In the genomic region with DNA sequence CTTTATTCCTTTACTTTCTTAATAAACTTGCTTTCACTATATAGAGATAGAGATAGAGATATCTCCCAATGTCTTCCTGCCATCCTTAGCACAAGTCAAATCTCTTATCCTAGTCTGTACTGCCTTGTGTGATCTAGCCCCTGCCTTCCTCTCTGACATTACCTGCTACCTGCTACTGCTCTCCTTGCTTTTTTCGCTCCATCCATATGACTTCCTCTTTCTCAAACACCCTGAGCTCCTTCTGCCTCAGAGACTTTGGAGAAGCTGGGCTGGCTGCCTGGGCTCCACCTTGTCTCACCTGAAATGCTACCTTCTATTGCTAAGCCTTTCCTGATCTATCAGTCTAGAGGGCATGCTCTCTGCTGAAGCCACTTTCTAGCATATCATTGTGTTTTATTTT, we compare ENCODE assay signal across 23 cellular contexts.
"Had no signal": no experiment of that assay in that cellular context is flagged by ENCODE, and none has a peak within 500 bp of the region (broad histone marks: within the 10 kb centered on the region; RNA-seq: fewer than 3 reads in every experiment).

No MANE protein-coding gene starts in this region.

- H3K27me3 ChIP-seq: gastroesophageal sphincter, pancreas, sigmoid colon had no signal

- DNase-seq: activated CD4-positive, alpha-beta T cell treated with anti-CD3 and anti-CD28 coated beads for 36 hours; activated CD4-positive, alpha-beta T cell treated with anti-CD3 and anti-CD28 coated beads, Interleukin-2, amount 50 U/mL, for 4 hours; activated CD4-positive, CD25-positive, alpha-beta regulatory T cell; activated effector memory CD4-positive, alpha-beta T cell treated with Interleukin-2 at 50 U/mL for 16 hours; activated naive CD8-positive, alpha-beta T cell treated with anti-CD3 and anti-CD28 coated beads, Interleukin-2, amount 50 U/mL, for 24 hours; amygdala; caudate nucleus; cortex of kidney; effector memory CD8-positive, alpha-beta T cell; hippocampal formation; left cardiac atrium; midbrain; naive thymus-derived CD4-positive, alpha-beta T cell; nucleus accumbens; pancreas; psoas muscle; sigmoid colon; small intestine; stimulated activated CD4-positive, alpha-beta T cell treated with anti-CD3 and anti-CD28 coated beads, Interleukin-4, amount 100 ng/mL, for 24 hours; stimulated activated naive CD8-positive, alpha-beta T cell treated with anti-CD3 and anti-CD28 coated beads, Interleukin-15, amount 100 ng/mL, for 72 hours; substantia nigra had no signal

- H3K27ac ChIP-seq: gastroesophageal sphincter, pancreas, psoas muscle, sigmoid colon had no signal

- ATAC-seq: activated CD4-positive, alpha-beta T cell treated with anti-CD3 and anti-CD28 coated beads for 36 hours; activated naive CD8-positive, alpha-beta T cell treated with anti-CD3 and anti-CD28 coated beads, Interleukin-2, amount 50 U/mL, for 24 hours; effector memory CD8-positive, alpha-beta T cell; gastroesophageal sphincter; left cardiac atrium; naive thymus-derived CD4-positive, alpha-beta T cell; pancreas; psoas muscle; stimulated activated effector memory CD8-positive, alpha-beta T cell treated with anti-CD3 and anti-CD28 coated beads, Interleukin-12 subunit alpha, Interleukin-12 subunit beta, amount 100 ng/mL, for 72 hours; stimulated activated naive CD8-positive, alpha-beta T cell treated with anti-CD3 and anti-CD28 coated beads, Interleukin-15, amount 100 ng/mL, for 72 hours had no signal

- H3K9me3 ChIP-seq: gastroesophageal sphincter, pancreas, psoas muscle, sigmoid colon had no signal

- H3K4me1 ChIP-seq: gastroesophageal sphincter, psoas muscle, sigmoid colon had no signal

- H3K36me3 ChIP-seq: gastroesophageal sphincter, pancreas, sigmoid colon had no signal

- H3K4me3 ChIP-seq: gastroesophageal sphincter, pancreas, psoas muscle, sigmoid colon had no signal
